Comparison of ENCODE assay signal across 16 cellular contexts in the genomic region with DNA sequence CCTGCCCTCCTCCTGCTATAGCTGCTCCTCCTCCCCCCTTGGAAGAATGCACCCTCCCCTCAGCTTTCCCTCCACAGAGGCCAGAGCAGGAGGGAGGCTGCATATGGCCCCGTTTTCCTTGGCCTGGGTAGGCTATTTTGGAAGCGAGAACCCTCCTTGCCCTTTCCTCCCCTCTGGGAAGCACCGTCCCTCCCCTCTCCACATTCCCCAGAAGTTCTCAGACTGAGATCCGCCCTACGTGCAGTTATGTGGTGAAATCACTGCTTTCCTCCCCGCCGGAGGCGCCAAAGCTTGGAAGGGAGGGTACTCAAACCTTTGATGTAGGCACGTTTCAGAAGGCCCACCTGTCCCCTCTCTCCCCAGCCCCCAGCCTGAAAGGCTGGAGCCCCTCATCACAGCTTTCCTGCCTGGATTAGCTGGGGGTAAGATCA. TPM values are rescaled to one million over a fixed set of nuclear protein-coding genes. Genes with fewer than 3 reads are reported as not detected.
DNase-seq lines count a peak whose midpoint lies in the region; ATAC-seq, FAIRE-seq and TF ChIP-seq lines count a peak whose summit lies in the region.
"Had no signal": no experiment of that assay in that cellular context is flagged by ENCODE, and none has a peak within 500 bp of the region (broad histone marks: within the 10 kb centered on the region; RNA-seq: fewer than 3 reads in every experiment).

No MANE protein-coding gene starts in this region.

- TF ChIP-seq CTCF in GM23338 (conservative IDR thresholded peaks at IDR 0.05; ENCODE audit: low read depth in 2 of 2) (no peak), lower lobe of right lung (IDR thresholded peaks at IDR 0.05) (no peak)

- H3F3A ChIP-seq in GM23338 (replicated peaks; ENCODE audit: low read depth), result no peaks in the 10 kb centered on the region

- ATAC-seq in GM23338 (peak; percentile 66), lower lobe of right lung (peak; percentile 18 to 41), GM18907 (IDR thresholded peaks at IDR 0.05; ENCODE audit: unreplicated experiment) (no peak), GM18867 (IDR thresholded peaks at IDR 0.05; ENCODE audit: unreplicated experiment) (no peak)

- H3K4me1 ChIP-seq in GM23338 (ENCODE audit: insufficient read depth) (no peaks in the 10 kb centered on the region; the same call in 1 of the 2 replicates), lower lobe of right lung (no peaks in the 10 kb centered on the region), stomach smooth muscle (ENCODE audit: control insufficient read depth, insufficient read depth, low read length) (peaks cover 16% of the 10 kb centered on the region)
- H3K4me1 ChIP-seq: right lobe of liver had no signal

- peaks cover 36% of the 10 kb centered on the region for H3K27me3 Mint-ChIP-seq in GM23338 (ENCODE audit: insufficient read depth, low read depth, poor library complexity)

- peaks cover 78% of the 10 kb centered on the region for H3K27me3 ChIP-seq in GM23338 (ENCODE audit: insufficient read depth)
- H3K27me3 ChIP-seq in lower lobe of right lung (ENCODE audit: low read depth), result no peaks in the 10 kb centered on the region
- peaks cover 0 to 2% of the 10 kb centered on the region in 2 donors for H3K27me3 ChIP-seq in stomach smooth muscle (ENCODE audit: control insufficient read depth in 1 of 2, insufficient read depth in 2 of 2, low read length in 2 of 2)
- H3K27me3 ChIP-seq: right lobe of liver had no signal

- H3K4me1 Mint-ChIP-seq in GM23338, result peaks cover 13% of the 10 kb centered on the region
- H3K4me1 Mint-ChIP-seq: activated CD4-positive, alpha-beta T cell treated with anti-CD3 and anti-CD28 coated beads, Interleukin-2, amount 10 ng/mL, durations not matched to agents 24 days and 14 days had no signal

- no peaks in the 10 kb centered on the region for H3K79me2 ChIP-seq in GM23338 (replicated peaks; ENCODE audit: insufficient read depth)

- H3K27ac ChIP-seq in GM23338 (ENCODE audit: low read depth) (no peak overlapping the region), lower lobe of right lung (peak overlapping the region; percentile 36), stomach smooth muscle (ENCODE audit: low read length) (peak overlapping the region; percentile 18)
- H3K27ac ChIP-seq: C4-2B, right lobe of liver had no signal

- DNase-seq in GM23338 (ENCODE audit: low spot score) (peak; percentile 63), lower lobe of right lung (no peak), activated gamma-delta T cell treated with Interleukin-2 at 50 U/mL for 16 hours (no peak), mucosa of gallbladder (ENCODE audit: low spot score) (no peak)
- DNase-seq: activated CD4-positive, alpha-beta T cell treated with anti-CD3 and anti-CD28 coated beads, Interleukin-2, amount 10 ng/mL, durations not matched to agents 24 days and 14 days; activated effector memory CD4-positive, alpha-beta T cell treated with Interleukin-2 at 50 U/mL for 16 hours; GOT3; mammary epithelial cell; NCI-H1092; NCI-H774; right lobe of liver had no signal

- H3K4me2 ChIP-seq in GM23338, result peak overlapping the region; percentile 49

- no peak overlapping the region for H3K27ac Mint-ChIP-seq in GM23338
- H3K27ac Mint-ChIP-seq: activated CD4-positive, alpha-beta T cell treated with anti-CD3 and anti-CD28 coated beads, Interleukin-2, amount 10 ng/mL, durations not matched to agents 24 days and 14 days had no signal

- H3K9ac ChIP-seq in stomach smooth muscle (ENCODE audit: low read length in 2 of 2), result no peak overlapping the region

- no peak overlapping the region for H3K4me3 ChIP-seq in GM23338
- no peak overlapping the region for H3K4me3 ChIP-seq in lower lobe of right lung
- peak overlapping the region in 1 of 2 donors; percentile 8 for H3K4me3 ChIP-seq in stomach smooth muscle (ENCODE audit: low read length in 2 of 2)
- H3K4me3 ChIP-seq: right lobe of liver had no signal

- H3K36me3 ChIP-seq in GM23338 (ENCODE audit: insufficient read depth) (no peaks in the 10 kb centered on the region), lower lobe of right lung (no peaks in the 10 kb centered on the region), stomach smooth muscle (ENCODE audit: control insufficient read depth in 2 of 2, insufficient read depth in 2 of 2, low read length in 2 of 2) (no peaks in the 10 kb centered on the region)
- H3K36me3 ChIP-seq: right lobe of liver had no signal

- H3K9me3 ChIP-seq in lower lobe of right lung, result no peaks in the 10 kb centered on the region
- H3K9me3 ChIP-seq in stomach smooth muscle (ENCODE audit: control insufficient read depth in 2 of 2, low read length in 2 of 2), result no peaks in the 10 kb centered on the region
- H3K9me3 ChIP-seq: right lobe of liver had no signal

- no peaks in the 10 kb centered on the region for H4K20me1 ChIP-seq in GM23338 (replicated peaks; ENCODE audit: insufficient read depth)

- no peaks in the 10 kb centered on the region for H3K36me3 Mint-ChIP-seq in GM23338 (ENCODE audit: low read depth)

- H3K9me3 Mint-ChIP-seq in GM23338, result no peaks in the 10 kb centered on the region
- H3K9me3 Mint-ChIP-seq: activated CD4-positive, alpha-beta T cell treated with anti-CD3 and anti-CD28 coated beads, Interleukin-2, amount 10 ng/mL, durations not matched to agents 24 days and 14 days had no signal

- H3K9me2 ChIP-seq in GM23338 (ENCODE audit: insufficient read depth), result no peaks in the 10 kb centered on the region

- intact Hi-C loops in lower lobe of right lung (cut with DNase I), result no loop called here

- no peak overlapping the region for H3K4me3 Mint-ChIP-seq in GM23338
- H3K4me3 Mint-ChIP-seq: activated CD4-positive, alpha-beta T cell treated with anti-CD3 and anti-CD28 coated beads, Interleukin-2, amount 10 ng/mL, durations not matched to agents 24 days and 14 days had no signal

- 0 out of 2 replicates have a peak overlapping the region, but pooled peaks have one; percentile 69 for H2AFZ ChIP-seq in GM23338

- FAIRE-seq in endometrium (lab: Jason Lieb, UNC), result peak; percentile 31

TF ChIP-seq in GM23338, 12 proteins besides CTCF, POLR2A, EP300 and RAD21 (continues in another document):
- TF ChIP-seq, protein P1, sequence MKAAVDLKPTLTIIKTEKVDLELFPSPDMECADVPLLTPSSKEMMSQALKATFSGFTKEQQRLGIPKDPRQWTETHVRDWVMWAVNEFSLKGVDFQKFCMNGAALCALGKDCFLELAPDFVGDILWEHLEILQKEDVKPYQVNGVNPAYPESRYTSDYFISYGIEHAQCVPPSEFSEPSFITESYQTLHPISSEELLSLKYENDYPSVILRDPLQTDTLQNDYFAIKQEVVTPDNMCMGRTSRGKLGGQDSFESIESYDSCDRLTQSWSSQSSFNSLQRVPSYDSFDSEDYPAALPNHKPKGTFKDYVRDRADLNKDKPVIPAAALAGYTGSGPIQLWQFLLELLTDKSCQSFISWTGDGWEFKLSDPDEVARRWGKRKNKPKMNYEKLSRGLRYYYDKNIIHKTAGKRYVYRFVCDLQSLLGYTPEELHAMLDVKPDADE (IDR thresholded peaks at IDR 0.05), result no peak

RNA-seq across cellular contexts. Expression of a gene that starts 47.8 kb away (rescaled TPM):
- total RNA-seq in GM23338 (2014; rRNA removed; shearing (Covaris generic)), result 19.6 and 23.8 TPM in 2 replicates
- 21.8 and 23.1 TPM in 2 replicates for polyA plus RNA-seq in GM23338 (2016; fragmentation: Nextera tagmentation; extraction: Ambion mirVana)
- total RNA-seq in lower lobe of right lung (29.4 TPM), mucosa of gallbladder (29.8 TPM)

Comparison
In these comparisons a context has a peak if more than half of its experiments do, and no peak if none do; other contexts are left out.
1. ATAC-seq: peak in GM23338 (single experiment) and lower lobe of right lung (2 of 2); none in GM18907 (single experiment) and GM18867 (single experiment).